ENCODE assay signal across 16 cellular contexts in the genomic region with DNA sequence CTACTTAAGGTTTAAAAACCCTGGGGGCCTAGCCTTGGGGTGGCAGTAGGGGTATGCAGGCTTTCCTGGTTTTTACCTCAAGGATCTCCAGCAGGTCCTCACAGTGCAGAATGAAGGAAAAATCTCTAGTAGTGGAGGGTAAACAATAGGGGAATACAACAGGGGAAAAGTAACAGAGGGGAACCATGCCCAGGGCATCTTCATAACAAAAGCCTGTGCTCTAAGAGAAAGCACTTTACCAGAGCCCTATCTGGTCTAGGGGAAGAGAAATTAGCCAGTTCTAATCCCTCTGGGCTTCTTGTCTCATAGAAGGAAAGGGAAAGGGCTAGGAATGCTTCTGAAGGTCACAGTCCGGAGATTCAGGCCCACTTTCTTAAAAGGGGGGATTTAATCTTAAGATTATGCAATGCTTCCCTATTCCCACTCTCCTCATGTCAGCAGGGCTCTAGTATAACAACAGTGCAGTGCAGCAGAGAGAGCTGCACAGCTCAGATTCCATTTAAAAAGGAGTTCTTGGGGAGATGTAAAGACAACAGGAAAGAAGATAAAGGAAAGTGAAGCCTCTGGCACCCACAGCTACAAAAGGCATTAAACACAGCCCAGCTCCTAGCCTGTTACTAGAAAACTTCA.
"Had no signal": no experiment of that assay in that cellular context is flagged by ENCODE, and none has a peak within 500 bp of the region (broad histone marks: within the 10 kb centered on the region; RNA-seq: fewer than 3 reads in every experiment).

No MANE protein-coding gene starts in this region.

- H3K27ac ChIP-seq: breast epithelium, esophagus squamous epithelium, pancreas, stomach, thoracic aorta had no signal

- H3K9me3 ChIP-seq: breast epithelium, pancreas, stomach, thoracic aorta had no signal

- H3K4me3 ChIP-seq: breast epithelium, esophagus squamous epithelium, pancreas, stomach, thoracic aorta had no signal

- H3K36me3 ChIP-seq: breast epithelium, esophagus squamous epithelium, pancreas, stomach, thoracic aorta had no signal

- DNase-seq: activated CD4-positive, alpha-beta memory T cell treated with anti-CD3 and anti-CD28 coated beads for 36 hours; activated CD4-positive, alpha-beta T cell treated with anti-CD3 and anti-CD28 coated beads for 1 hour; activated gamma-delta T cell; activated naive CD8-positive, alpha-beta T cell treated with anti-CD3 and anti-CD28 coated beads for 36 hours; activated T-cell treated with anti-CD3 and anti-CD28 coated beads, Interleukin-2, amount 50 U/mL, for 48 hours; anterior cingulate cortex; esophagus squamous epithelium; foreskin melanocyte; head of caudate nucleus; pancreas; stimulated activated CD4-positive, alpha-beta T cell treated with anti-CD3 and anti-CD28 coated beads, Interleukin-4, amount 100 ng/mL, for 4 hours; stomach; SW 1271 had no signal

- H3K4me1 ChIP-seq: breast epithelium, esophagus squamous epithelium, pancreas, stomach had no signal

- ATAC-seq: pancreas had no signal

- H3K27me3 ChIP-seq: breast epithelium, pancreas had no signal

- H3K4me1 Mint-ChIP-seq: activated naive CD8-positive, alpha-beta T cell treated with anti-CD3 and anti-CD28 coated beads for 36 hours; nephron had no signal

- H3K27ac Mint-ChIP-seq: activated CD4-positive, alpha-beta memory T cell treated with anti-CD3 and anti-CD28 coated beads for 36 hours; activated naive CD8-positive, alpha-beta T cell treated with anti-CD3 and anti-CD28 coated beads for 36 hours; nephron had no signal

- H3K36me3 Mint-ChIP-seq: activated naive CD8-positive, alpha-beta T cell treated with anti-CD3 and anti-CD28 coated beads for 36 hours had no signal

- H3K4me3 Mint-ChIP-seq: activated CD4-positive, alpha-beta memory T cell treated with anti-CD3 and anti-CD28 coated beads for 36 hours; activated naive CD8-positive, alpha-beta T cell treated with anti-CD3 and anti-CD28 coated beads for 36 hours; nephron had no signal
